ENCODE assay signal across 1 cellular context in genomic region chr9:68389558-68389957, GRCh38. TPM values are rescaled to one million over a fixed set of nuclear protein-coding genes. Genes with fewer than 3 reads are reported as not detected.
"Had no signal": no experiment of that assay in that cellular context is flagged by ENCODE, and none has a peak within 500 bp of the region (broad histone marks: within the 10 kb centered on the region; RNA-seq: fewer than 3 reads in every experiment).

No MANE protein-coding gene starts in this region.

RNA-seq across cellular contexts. Expression of gene PGM5, which starts 33.1 kb away (rescaled TPM):
- total RNA-seq: chondrocyte had no signal
